29 cellular contexts compared by ENCODE assay signal in the genomic region with DNA sequence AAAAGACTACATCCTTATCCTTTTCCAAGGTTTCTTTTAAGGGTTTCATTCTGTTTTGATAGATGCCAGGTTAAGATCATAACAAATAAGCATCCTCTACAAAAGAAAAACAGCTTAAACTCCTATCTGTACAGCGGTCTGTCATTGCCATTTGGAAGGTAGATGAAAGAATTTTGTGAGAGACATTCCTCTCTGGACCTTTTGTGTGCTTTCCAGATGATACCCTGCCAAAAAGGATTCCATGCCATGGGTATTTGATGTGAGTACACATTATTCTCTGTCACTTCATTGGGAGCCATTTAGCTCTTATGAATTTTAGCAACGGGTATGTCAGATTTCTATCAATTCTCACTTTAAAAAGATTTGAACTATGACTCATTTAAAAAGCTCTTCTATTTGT.
"Had no signal": no experiment of that assay in that cellular context is flagged by ENCODE, and none has a peak within 500 bp of the region (broad histone marks: within the 10 kb centered on the region; RNA-seq: fewer than 3 reads in every experiment).

No MANE protein-coding gene starts in this region.

- H3K9me3 ChIP-seq: ascending aorta, esophagus muscularis mucosa, gastrocnemius medialis, heart left ventricle had no signal

- DNase-seq: activated CD4-positive, alpha-beta memory T cell treated with anti-CD3 and anti-CD28 coated beads for 36 hours; activated CD4-positive, alpha-beta T cell treated with anti-CD3 and anti-CD28 coated beads for 36 hours; activated CD4-positive, alpha-beta T cell treated with anti-CD3 and anti-CD28 coated beads, Interleukin-2, amount 10 ng/mL, durations not matched to agents 24 days and 14 days; activated CD4-positive, CD25-positive, alpha-beta regulatory T cell; activated CD4-positive, CD25-positive, alpha-beta regulatory T cell treated with anti-CD3 and anti-CD28 coated beads, Interleukin-2, amount 50 U/mL, for 72 hours; activated CD8-positive, alpha-beta memory T cell treated with anti-CD3 and anti-CD28 coated beads, Interleukin-2, amount 10 ng/mL, durations not matched to agents 7 days and 5 days; activated CD8-positive, alpha-beta memory T cell treated with anti-CD3 and anti-CD28 coated beads, Interleukin-2, amount 50 U/mL, for 4 hours; activated CD8-positive, alpha-beta T cell treated with anti-CD3 and anti-CD28 coated beads, Interleukin-2, amount 10 ng/mL, durations not matched to agents 7 days and 5 days; activated gamma-delta T cell; activated naive CD4-positive, alpha-beta T cell; activated naive CD4-positive, alpha-beta T cell treated with anti-CD3 and anti-CD28 coated beads, Interleukin-2, amount 10 ng/mL, durations not matched to agents 7 days and 5 days; activated naive CD8-positive, alpha-beta T cell treated with anti-CD3 and anti-CD28 coated beads, Interleukin-2, amount 10 ng/mL, durations not matched to agents 7 days and 5 days; activated T-cell treated with anti-CD3 and anti-CD28 coated beads, Interleukin-2, amount 50 U/mL, for 24 hours; activated T-cell treated with anti-CD3 and anti-CD28 coated beads, Interleukin-2, amount 50 U/mL, for 72 hours; brain microvascular endothelial cell; cortex of kidney; dermis blood vessel endothelial cell; effector CD4-positive, alpha-beta T cell; effector memory CD8-positive, alpha-beta T cell; erythroblast; foreskin keratinocyte; gastrocnemius medialis; glutamatergic neuron; heart left ventricle; T-helper 2 cell had no signal

- H3K4me3 ChIP-seq: ascending aorta, esophagus muscularis mucosa, gastrocnemius medialis, heart left ventricle had no signal

- H3K27ac ChIP-seq: ascending aorta, brain microvascular endothelial cell, esophagus muscularis mucosa, foreskin keratinocyte, gastrocnemius medialis, heart left ventricle had no signal

- ATAC-seq: activated CD4-positive, alpha-beta T cell treated with anti-CD3 and anti-CD28 coated beads for 36 hours; activated CD8-positive, alpha-beta memory T cell treated with anti-CD3 and anti-CD28 coated beads, Interleukin-2, amount 10 ng/mL, durations not matched to agents 7 days and 5 days; activated CD8-positive, alpha-beta T cell treated with anti-CD3 and anti-CD28 coated beads, Interleukin-2, amount 10 ng/mL, durations not matched to agents 7 days and 5 days; activated naive CD4-positive, alpha-beta T cell treated with anti-CD3 and anti-CD28 coated beads, Interleukin-2, amount 50 U/mL, for 72 hours; activated T-cell treated with anti-CD3 and anti-CD28 coated beads, Interleukin-2, amount 50 U/mL, for 72 hours; effector memory CD8-positive, alpha-beta T cell; foreskin keratinocyte; gastrocnemius medialis; heart left ventricle had no signal

- H3K4me1 ChIP-seq: ascending aorta, esophagus muscularis mucosa, foreskin keratinocyte, heart left ventricle had no signal

- FAIRE-seq: bronchial epithelial cell had no signal

- H3K36me3 ChIP-seq: ascending aorta, brain microvascular endothelial cell, esophagus muscularis mucosa, gastrocnemius medialis, heart left ventricle had no signal

- H3K27me3 ChIP-seq: ascending aorta, brain microvascular endothelial cell, esophagus muscularis mucosa, foreskin keratinocyte, gastrocnemius medialis, heart left ventricle had no signal
